ENCODE assay signal across 30 cellular contexts in genomic region chr15:41914406-41914805, GRCh38. TPM values are rescaled to one million over a fixed set of nuclear protein-coding genes. Genes with fewer than 3 reads are reported as not detected.
A peak's percentile ranks its signal among the peaks of the same experiment; 100 is the strongest.
DNase-seq lines count a peak whose midpoint lies in the region; ATAC-seq and TF ChIP-seq lines count a peak whose summit lies in the region.
"Had no signal": no experiment of that assay in that cellular context is flagged by ENCODE, and none has a peak within 500 bp of the region (broad histone marks: within the 10 kb centered on the region; RNA-seq: fewer than 3 reads in every experiment).

No MANE protein-coding gene starts in this region.

- WGBS in body of pancreas, 2 donors, result 32 to 44% methylated on average over 5 of the region's 5 CpGs
- WGBS in stomach, 5 donors, result 78 to 92% (median 79%) methylated on average over 5 of the region's 5 CpGs

- H2AFZ ChIP-seq in osteoblast (ENCODE audit: low read length), result no peak overlapping the region
- H2AFZ ChIP-seq: hepatocyte had no signal

- H3K9me3 ChIP-seq in BLaER1 (no peaks in the 10 kb centered on the region), body of pancreas (no peaks in the 10 kb centered on the region), gastrocnemius medialis (no peaks in the 10 kb centered on the region), osteoblast (ENCODE audit: low read depth, low read length) (no peaks in the 10 kb centered on the region), stomach (no peaks in the 10 kb centered on the region)
- H3K9me3 ChIP-seq: breast epithelium, MG63 had no signal

- peaks cover 3% of the 10 kb centered on the region for H3K4me1 Mint-ChIP-seq in activated naive CD8-positive, alpha-beta T cell treated with anti-CD3 and anti-CD28 coated beads for 36 hours
- H3K4me1 Mint-ChIP-seq: endodermal cell, H9 had no signal

- H3K27ac Mint-ChIP-seq in activated naive CD8-positive, alpha-beta T cell treated with anti-CD3 and anti-CD28 coated beads for 36 hours, result no peak overlapping the region
- H3K27ac Mint-ChIP-seq: activated naive CD4-positive, alpha-beta T cell treated with anti-CD3 and anti-CD28 coated beads, Interleukin-2, amount 10 ng/mL, durations not matched to agents 7 days and 5 days; endodermal cell; memory B cell had no signal

- TF ChIP-seq CTCF in body of pancreas (IDR thresholded peaks at IDR 0.05), result no peak
- no peak for TF ChIP-seq CTCF in gastrocnemius medialis (IDR thresholded peaks at IDR 0.05 in 4 of 5, conservative IDR thresholded peaks at IDR 0.05 in 1 of 5)
- no peak for TF ChIP-seq CTCF in osteoblast (IDR thresholded peaks at IDR 0.05; ENCODE audit: extremely low read depth, low read depth, low read length)
- TF ChIP-seq CTCF in stomach (IDR thresholded peaks at IDR 0.05), result no peak

- TF ChIP-seq POLR2A in body of pancreas (IDR thresholded peaks at IDR 0.05), result no peak
- peak in 1 of 2 donors; percentile 47 for TF ChIP-seq POLR2A in gastrocnemius medialis (IDR thresholded peaks at IDR 0.05)
- TF ChIP-seq POLR2A in stomach (IDR thresholded peaks at IDR 0.05), result no peak

- no peaks in the 10 kb centered on the region for H3K27me3 Mint-ChIP-seq in activated naive CD8-positive, alpha-beta T cell treated with anti-CD3 and anti-CD28 coated beads for 36 hours
- H3K27me3 Mint-ChIP-seq: activated naive CD4-positive, alpha-beta T cell treated with anti-CD3 and anti-CD28 coated beads, Interleukin-2, amount 10 ng/mL, durations not matched to agents 7 days and 5 days; CD4-positive, alpha-beta memory T cell; memory B cell had no signal

- intact Hi-C loops in body of pancreas (cut with DNase I) (no loop called here), left cardiac atrium (cut with DNase I) (no loop called here), gastrocnemius medialis (cut with DNase I; ENCODE audit: low total_unique reads) (no loop called here), stomach (cut with DNase I; ENCODE audit: low total_unique reads) (no loop called here)

- no peaks in the 10 kb centered on the region for H3K79me2 ChIP-seq in osteoblast (ENCODE audit: insufficient read depth, low read length)

- POLR2A ChIA-PET in HEK293T (lab: Yijun Ruan, JAX), result no interaction called here

- H3K27me3 ChIP-seq in BLaER1 (no peaks in the 10 kb centered on the region), body of pancreas (no peaks in the 10 kb centered on the region), gastrocnemius medialis (no peaks in the 10 kb centered on the region), osteoblast (ENCODE audit: insufficient read depth, low read length) (no peaks in the 10 kb centered on the region), stomach (no peaks in the 10 kb centered on the region)
- H3K27me3 ChIP-seq: breast epithelium, hepatocyte, MG63 had no signal

- peak overlapping the region; percentile 9; the same call in 1 of the 2 replicates for H3K9ac ChIP-seq in BLaER1

- DNase-seq in body of pancreas (no peak), left cardiac atrium (no peak), gastrocnemius medialis (peak; percentile 45 to 53), osteoblast (ENCODE audit: insufficient read length, low spot score, missing footprints) (no peak), HEK293T (ENCODE audit: extremely low spot score) (no peak), stomach (no peak)
- no peak for DNase-seq in activated naive CD8-positive, alpha-beta T cell treated with anti-CD3 and anti-CD28 coated beads for 36 hours
- DNase-seq: activated CD4-positive, alpha-beta T cell treated with anti-CD3 and anti-CD28 coated beads, Interleukin-2, amount 50 U/mL, for 4 hours; activated naive CD4-positive, alpha-beta T cell treated with anti-CD3 and anti-CD28 coated beads, Interleukin-2, amount 10 ng/mL, durations not matched to agents 7 days and 5 days; amniotic stem cell; CD4-positive, alpha-beta memory T cell; cortex of kidney; EL; endodermal cell; foreskin fibroblast; H9; KG1; MG63; NCI-H2029; NCI-H446; NCI-H82; RPMI8226; stimulated activated CD4-positive, alpha-beta T cell treated with anti-CD3 and anti-CD28 coated beads, Interleukin-2, amount 100 ng/mL, for 48 hours; T-helper 1 cell had no signal

- no peak for TF ChIP-seq EP300 in stomach (IDR thresholded peaks at IDR 0.05)

- H3K4me2 ChIP-seq in BLaER1 (peak overlapping the region; percentile 85), osteoblast (ENCODE audit: insufficient read depth, low read length) (no peak overlapping the region)
- H3K4me2 ChIP-seq: hepatocyte had no signal

- H3K9me3 Mint-ChIP-seq in activated naive CD8-positive, alpha-beta T cell treated with anti-CD3 and anti-CD28 coated beads for 36 hours, result no peaks in the 10 kb centered on the region
- H3K9me3 Mint-ChIP-seq: activated naive CD4-positive, alpha-beta T cell treated with anti-CD3 and anti-CD28 coated beads, Interleukin-2, amount 10 ng/mL, durations not matched to agents 7 days and 5 days; CD4-positive, alpha-beta memory T cell; endodermal cell; H9; memory B cell had no signal

- H3K27ac ChIP-seq in BLaER1 (peak overlapping the region; percentile 24; the same call in 1 of the 2 replicates), body of pancreas (peak overlapping the region in 3 of 4 donors; percentile 85 to 92 (median 86)), gastrocnemius medialis (peak overlapping the region; percentile 10 to 87 (median 70)), osteoblast (ENCODE audit: low read depth, low read length) (no peak overlapping the region), stomach (no peak overlapping the region)
- H3K27ac ChIP-seq: breast epithelium, hepatocyte had no signal

- H3K4me3 Mint-ChIP-seq in activated naive CD8-positive, alpha-beta T cell treated with anti-CD3 and anti-CD28 coated beads for 36 hours, result no peak overlapping the region
- H3K4me3 Mint-ChIP-seq: activated naive CD4-positive, alpha-beta T cell treated with anti-CD3 and anti-CD28 coated beads, Interleukin-2, amount 10 ng/mL, durations not matched to agents 7 days and 5 days; CD4-positive, alpha-beta memory T cell; endodermal cell; H9; memory B cell had no signal

- no peak for ATAC-seq in body of pancreas
- ATAC-seq in left cardiac atrium, result peak; percentile 46 to 72
- peak; percentile 56 to 66 for ATAC-seq in gastrocnemius medialis
- ATAC-seq: esophagus mucosa, GM12878 had no signal

- in situ Hi-C loops in gastrocnemius medialis (cut with MboI; ENCODE audit: low sequenced_read_pairs in 4 of 4), result no loop called here

- H3K4me1 ChIP-seq in BLaER1, result peaks cover 88% of the 10 kb centered on the region
- H3K4me1 ChIP-seq in body of pancreas, result peaks cover 94% of the 10 kb centered on the region
- peaks cover 45 to 54% of the 10 kb centered on the region in 2 donors for H3K4me1 ChIP-seq in gastrocnemius medialis
- peaks cover 10% of the 10 kb centered on the region for H3K4me1 ChIP-seq in osteoblast (ENCODE audit: insufficient read depth, low read length)
- peaks cover 35 to 82% (median 60%) of the 10 kb centered on the region in 4 donors for H3K4me1 ChIP-seq in stomach
- H3K4me1 ChIP-seq: breast epithelium had no signal

- H4K20me1 ChIP-seq in BLaER1 (no peaks in the 10 kb centered on the region), osteoblast (ENCODE audit: insufficient read depth, low read length) (peaks cover 21% of the 10 kb centered on the region)

- H3K36me3 Mint-ChIP-seq in activated naive CD8-positive, alpha-beta T cell treated with anti-CD3 and anti-CD28 coated beads for 36 hours, result peaks cover 2% of the 10 kb centered on the region

- CTCF ChIA-PET in HEK293T (lab: Yijun Ruan, JAX), result interaction anchor here (0.6 to 2.8 kb wide), 2 partner anchors 10 to 212 kb away, joined by 3 to 8 read pairs; no protein-coding TSS in a partner anchor

- H3K36me3 ChIP-seq in BLaER1 (peaks cover 16% of the 10 kb centered on the region), body of pancreas (replicated peaks in 1 of 2; ENCODE audit: insufficient read depth in 1 of 2, low read depth in 2 of 2) (no peaks in the 10 kb centered on the region), gastrocnemius medialis (no peaks in the 10 kb centered on the region), osteoblast (ENCODE audit: insufficient read depth, low read length) (peaks cover 5% of the 10 kb centered on the region), stomach (peaks cover 13 to 36% (median 24%) of the 10 kb centered on the region in 4 donors)
- H3K36me3 ChIP-seq: breast epithelium had no signal

- H3K4me3 ChIP-seq in BLaER1, result no peak overlapping the region
- no peak overlapping the region for H3K4me3 ChIP-seq in body of pancreas
- H3K4me3 ChIP-seq in gastrocnemius medialis, result no peak overlapping the region
- H3K4me3 ChIP-seq in osteoblast (ENCODE audit: insufficient read depth, low read length), result no peak overlapping the region
- H3K4me3 ChIP-seq in stomach, result no peak overlapping the region
- H3K4me3 ChIP-seq: breast epithelium, GM12878, hepatocyte, MG63 had no signal

TF ChIP-seq in HEK293T, 16 proteins besides CTCF, POLR2A, EP300 and RAD21:
- TF ChIP-seq SUZ12 (IDR thresholded peaks at IDR 0.05), result no peak

RNA-seq across cellular contexts. Expression of gene SPTBN5, which starts 20.6 kb away (rescaled TPM):
- total RNA-seq in body of pancreas, result 1 to 10 TPM in 1 of 2 donors, under 1 TPM in 1; 0.52 to 3.0 TPM
- 1 to 10 TPM; 1.7 to 2.5 TPM for total RNA-seq in left cardiac atrium
- under 1 TPM in 3 of 4 donors, not detected in 1; 0.03 to 0.05 (median 0.04) TPM for total RNA-seq in gastrocnemius medialis
- total RNA-seq in osteoblast, result under 0.01 and 0.36 TPM in 2 replicates
- under 1 TPM; 0.19 to 0.30 TPM for total RNA-seq in activated naive CD8-positive, alpha-beta T cell treated with anti-CD3 and anti-CD28 coated beads for 36 hours
- 1 to 10 TPM in 1 of 5 donors, under 1 TPM in 3, not detected in 1; 0.29 to 4.9 (median 0.80) TPM for total RNA-seq in stomach
- 1 to 10 TPM; 2.6 to 3.2 (median 2.9) TPM for polyA plus RNA-seq in stomach

RNA-seq across cellular contexts. Expression of gene EHD4, which starts 58.0 kb away (rescaled TPM):
- total RNA-seq in body of pancreas (10 to 100 TPM; 13.8 to 16.9 TPM), left cardiac atrium (10 to 100 TPM; 34.0 to 42.1 TPM), gastrocnemius medialis (1 to 10 TPM; 3.8 to 7.1 (median 4.3) TPM), osteoblast (15.9 and 18.0 TPM in 2 replicates), stomach (10 to 100 TPM in 4 of 5 donors, 1 to 10 TPM in 1; 9.4 to 86.4 (median 23.1) TPM)
- total RNA-seq in activated naive CD8-positive, alpha-beta T cell treated with anti-CD3 and anti-CD28 coated beads for 36 hours, result 10 to 100 TPM; 23.5 to 23.6 TPM
- 10 to 100 TPM in 1 of 3 donors, 1 to 10 TPM in 2; 5.8 to 12.1 (median 9.8) TPM for polyA plus RNA-seq in stomach

Comparison
In these comparisons a context has a peak if more than half of its experiments do, and no peak if none do; other contexts are left out.
1. H3K27ac ChIP-seq: peak in BLaER1 (single experiment), body of pancreas (3 of 4) and gastrocnemius medialis (4 of 4); none in osteoblast (single experiment) and stomach (0 of 5).
2. DNase-seq: peak in gastrocnemius medialis (2 of 2); none in body of pancreas (0 of 4), left cardiac atrium (single experiment), osteoblast (single experiment), HEK293T (single experiment), activated naive CD8-positive, alpha-beta T cell treated with anti-CD3 and anti-CD28 coated beads for 36 hours (single experiment) and stomach (single experiment).